ENCODE assay signal across 22 cellular contexts in the genomic region with DNA sequence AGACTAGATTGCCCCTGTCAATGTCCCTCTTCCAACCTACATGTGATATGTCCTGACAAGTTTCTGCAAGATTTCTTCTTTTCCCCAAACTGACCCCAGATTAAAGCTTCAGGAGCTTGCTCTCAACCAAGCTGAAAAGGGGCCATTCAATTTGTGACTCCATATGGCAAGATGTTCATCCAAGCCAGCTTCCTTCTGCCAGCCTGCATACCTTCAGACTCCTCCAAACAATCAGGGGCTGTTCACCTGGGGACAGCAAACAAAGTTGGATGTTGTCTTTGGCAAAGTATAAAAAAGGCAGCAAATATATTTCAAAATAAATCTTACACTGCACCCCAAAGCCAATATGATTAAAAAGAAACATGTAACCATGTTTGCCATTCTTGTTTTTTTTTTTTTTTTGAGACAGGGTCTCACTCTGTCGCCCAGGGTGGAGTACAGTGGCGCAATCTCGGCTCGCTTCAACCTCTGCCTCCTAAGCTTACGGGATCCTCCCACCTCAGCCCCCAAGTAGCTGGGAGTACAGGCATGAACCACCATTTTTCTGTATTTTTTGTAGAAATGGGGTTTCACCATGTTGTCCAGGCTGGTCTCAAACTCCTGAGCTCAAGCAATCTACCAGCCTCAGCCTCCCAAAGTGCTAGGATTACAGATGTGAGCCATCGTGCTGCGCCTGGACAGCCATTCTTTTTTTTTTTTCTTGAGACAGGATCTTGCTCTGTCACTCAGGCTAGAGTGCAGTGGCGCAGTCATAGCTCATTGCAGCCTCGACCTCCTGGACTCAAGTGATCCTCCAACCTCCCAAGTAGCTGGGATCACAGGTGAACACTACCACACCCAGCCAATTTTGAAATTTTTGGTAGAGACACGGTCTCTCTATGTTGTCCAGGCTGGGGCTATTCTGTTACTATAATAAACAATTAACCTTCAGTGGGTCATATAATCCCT. TPM values are rescaled to one million over a fixed set of nuclear protein-coding genes. Genes with fewer than 3 reads are reported as not detected.
DNase-seq lines count a peak whose midpoint lies in the region; ATAC-seq and TF ChIP-seq lines count a peak whose summit lies in the region.
"Had no signal": no experiment of that assay in that cellular context is flagged by ENCODE, and none has a peak within 500 bp of the region (broad histone marks: within the 10 kb centered on the region; RNA-seq: fewer than 3 reads in every experiment).

No MANE protein-coding gene starts in this region.

- ATAC-seq in Right ventricle myocardium superior (ENCODE audit: poor library complexity) (no peak), lower lobe of right lung (peak; percentile 53 to 79)
- ATAC-seq: activated CD4-positive, alpha-beta T cell treated with anti-CD3 and anti-CD28 coated beads for 36 hours; SK-N-SH treated with all-trans-retinoic acid at 6 μM for 48 hours had no signal

- no peaks in the 10 kb centered on the region for H3K36me3 ChIP-seq in right atrium auricular region
- no peaks in the 10 kb centered on the region for H3K36me3 ChIP-seq in lower lobe of right lung
- H3K36me3 ChIP-seq in transverse colon: no peaks in the 10 kb centered on the region
- H3K36me3 ChIP-seq: BE2C, ovary, sigmoid colon had no signal

- intact Hi-C loops in Right ventricle myocardium superior (cut with DNase I) (no loop called here), lower lobe of right lung (cut with DNase I) (no loop called here), transverse colon (cut with DNase I; ENCODE audit: low total_unique reads) (no loop called here)

- no peaks in the 10 kb centered on the region for H3K9me3 ChIP-seq in right atrium auricular region
- no peaks in the 10 kb centered on the region for H3K9me3 ChIP-seq in lower lobe of right lung
- H3K9me3 ChIP-seq in transverse colon: no peaks in the 10 kb centered on the region
- H3K9me3 ChIP-seq: BE2C, ovary, sigmoid colon had no signal

- 53 to 63% methylated on average over 10 of the region's 10 CpGs for WGBS in transverse colon (ENCODE audit: low coverage in 1 of 2), 2 donors

- H3K4me3 ChIP-seq in right atrium auricular region (no peak overlapping the region), lower lobe of right lung (no peak overlapping the region), transverse colon (peak overlapping the region in 1 of 4 donors; percentile 29)
- H3K4me3 ChIP-seq: ovary, sigmoid colon had no signal

- DNase-seq in right atrium auricular region (ENCODE audit: low spot score) (no peak), Right ventricle myocardium superior (no peak), cerebellum (ENCODE audit: low spot score) (peak; percentile 29), lower lobe of right lung (peak; percentile 62), transverse colon (peak; percentile 42), substantia nigra (lab: John Stamatoyannopoulos, UW) (no peak), HuH-7 (ENCODE audit: low spot score) (no peak), anterior cingulate cortex (lab: John Stamatoyannopoulos, UW) (no peak)
- DNase-seq: activated CD4-positive, alpha-beta T cell treated with anti-CD3 and anti-CD28 coated beads for 36 hours; activated naive CD4-positive, alpha-beta T cell; activated T-cell treated with anti-CD3 and anti-CD28 coated beads, Interleukin-2, amount 50 U/mL, for 24 hours; BE2C; dermis blood vessel endothelial cell; DND-41; glutamatergic neuron; Karpas-422; NCI-H748 treated with DMSO at 0.1 percent for 48 hours; ovary; sigmoid colon; stimulated activated CD4-positive, alpha-beta T cell treated with anti-CD3 and anti-CD28 coated beads, Interleukin-15, amount 100 ng/mL, for 24 hours; T-helper 2 cell had no signal

- TF ChIP-seq CTCF in right atrium auricular region (IDR thresholded peaks at IDR 0.05): no peak
- no peak for TF ChIP-seq CTCF in lower lobe of right lung (IDR thresholded peaks at IDR 0.05)
- no peak for TF ChIP-seq CTCF in transverse colon (IDR thresholded peaks at IDR 0.05)

- TF ChIP-seq POLR2A in transverse colon (IDR thresholded peaks at IDR 0.05): no peak

- peak overlapping the region; percentile 46 to 92 for H3K27ac ChIP-seq in right atrium auricular region
- peak overlapping the region; percentile 75 for H3K27ac ChIP-seq in lower lobe of right lung
- H3K27ac ChIP-seq in transverse colon: peak overlapping the region; percentile 82 to 92 (median 88)
- no peak overlapping the region for H3K27ac ChIP-seq in substantia nigra (ENCODE audit: low read depth, low read length, poor library complexity, severe bottlenecking)
- H3K27ac ChIP-seq: ovary had no signal

- no peaks in the 10 kb centered on the region for H3K27me3 ChIP-seq in right atrium auricular region
- peaks cover 6% of the 10 kb centered on the region for H3K27me3 ChIP-seq in lower lobe of right lung (ENCODE audit: low read depth)
- no peaks in the 10 kb centered on the region for H3K27me3 ChIP-seq in transverse colon
- H3K27me3 ChIP-seq: ovary, sigmoid colon had no signal

- no peak for TF ChIP-seq EP300 in transverse colon (IDR thresholded peaks at IDR 0.05; ENCODE audit: low read depth)

- in situ Hi-C loops in transverse colon (cut with MboI; ENCODE audit: low pct_ligation_motif_present in 1 of 4, low pct_unique_long_range_greater_than_20kb in 1 of 4, low sequenced_read_pairs in 3 of 4): no loop called here

- peaks cover 0 to 43% of the 10 kb centered on the region in 2 donors for H3K4me1 ChIP-seq in right atrium auricular region
- H3K4me1 ChIP-seq in lower lobe of right lung: peaks cover 26% of the 10 kb centered on the region
- H3K4me1 ChIP-seq in transverse colon: peaks cover 9 to 77% (median 55%) of the 10 kb centered on the region in 4 donors
- H3K4me1 ChIP-seq: BE2C had no signal

RNA-seq across cellular contexts. Expression of gene AKAP1, which starts 50.0 kb away (rescaled TPM):
- 100 to 1,000 TPM in 1 of 2 donors, 10 to 100 TPM in 1; 90.4 to 139 TPM for total RNA-seq in right atrium auricular region
- 228 TPM for total RNA-seq in Right ventricle myocardium superior
- 23.0 TPM for total RNA-seq in cerebellum
- total RNA-seq in lower lobe of right lung: 54.5 TPM
- 100 to 1,000 TPM; 137 to 193 (median 171) TPM for total RNA-seq in transverse colon

RNA-seq across cellular contexts. Expression of gene SCPEP1, which starts 57.1 kb away (rescaled TPM):
- total RNA-seq in right atrium auricular region: 10 to 100 TPM; 42.3 to 54.2 TPM
- 88.4 TPM for total RNA-seq in Right ventricle myocardium superior
- 4.9 TPM for total RNA-seq in cerebellum
- 210 TPM for total RNA-seq in lower lobe of right lung
- total RNA-seq in transverse colon: 10 to 100 TPM; 13.1 to 39.7 (median 20.3) TPM

Comparison
In these comparisons a context has a peak if more than half of its experiments do, and no peak if none do; other contexts are left out.
1. DNase-seq: peak in cerebellum (single experiment), lower lobe of right lung (single experiment) and transverse colon (single experiment); none in right atrium auricular region (single experiment), Right ventricle myocardium superior (single experiment), substantia nigra (0 of 49), HuH-7 (single experiment) and anterior cingulate cortex (0 of 58).